ENCODE assay signal across 12 cellular contexts in genomic region chr12:120259418-120260202, GRCh38. TPM values are rescaled to one million over a fixed set of nuclear protein-coding genes. Genes with fewer than 3 reads are reported as not detected.
DNase-seq lines count a peak whose midpoint lies in the region; ATAC-seq and TF ChIP-seq lines count a peak whose summit lies in the region.
"Had no signal": no experiment of that assay in that cellular context is flagged by ENCODE, and none has a peak within 500 bp of the region (broad histone marks: within the 10 kb centered on the region; RNA-seq: fewer than 3 reads in every experiment).

No MANE protein-coding gene starts in this region.

- peak overlapping the region; percentile 6 to 96 (median 92) for H3K27ac Mint-ChIP-seq in CD4-positive, alpha-beta memory T cell
- H3K27ac Mint-ChIP-seq in T-helper 17 cell, result peak overlapping the region; percentile 97

- no peak for TF ChIP-seq POLR2A in sigmoid colon (IDR thresholded peaks at IDR 0.05)

- no peaks in the 10 kb centered on the region for H3K27me3 ChIP-seq in CD4-positive, alpha-beta memory T cell (ENCODE audit: insufficient read depth, low read length)
- H3K27me3 ChIP-seq in sigmoid colon, result no peaks in the 10 kb centered on the region
- H3K27me3 ChIP-seq: tibial artery had no signal

- intact Hi-C loops in CD4-positive, alpha-beta memory T cell (cut with micrococcal nuclease), result no loop called here
- intact Hi-C loops in sigmoid colon (cut with DNase I), result no loop called here

- H3K27ac ChIP-seq in CD4-positive, alpha-beta memory T cell (ENCODE audit: low read depth, low read length), result no peak overlapping the region
- H3K27ac ChIP-seq in sigmoid colon, result peak overlapping the region; percentile 82 to 96 (median 90)

- POLR2A ChIA-PET in CD4-positive, alpha-beta memory T cell (lab: Charles Lee; ENCODE audit: partially characterized antibody), result interaction anchor here (0.8 to 12.5 kb wide), 5 partner anchors 9 to 59 kb away, joined by 4 to 338 read pairs (median 176); partner anchors contain the start of genes RNU4-1, RNU4-2 and RPLP0

- H3K36me3 ChIP-seq in CD4-positive, alpha-beta memory T cell (ENCODE audit: insufficient read depth, low read length), result no peaks in the 10 kb centered on the region
- H3K36me3 ChIP-seq in sigmoid colon, result peaks cover 0 to 14% (median 0%) of the 10 kb centered on the region in 4 donors

- no peak overlapping the region for H3K4me3 ChIP-seq in CD4-positive, alpha-beta memory T cell (ENCODE audit: low read length in 2 of 2)
- H3K4me3 ChIP-seq in sigmoid colon, result no peak overlapping the region
- H3K4me3 ChIP-seq: tibial artery had no signal

- 76 to 95% methylated on average over 8 of the region's 8 CpGs for WGBS in sigmoid colon, 2 donors

- H3K36me3 Mint-ChIP-seq in CD4-positive, alpha-beta memory T cell, result peaks cover 23 to 55% of the 10 kb centered on the region in 2 donors
- H3K36me3 Mint-ChIP-seq in T-helper 17 cell (ENCODE audit: low read depth), result peaks cover 14% of the 10 kb centered on the region

- H3K9me3 ChIP-seq in CD4-positive, alpha-beta memory T cell (ENCODE audit: control insufficient read depth in 1 of 2, low read length in 2 of 2), result no peaks in the 10 kb centered on the region
- H3K9me3 ChIP-seq in T-helper 17 cell (ENCODE audit: control insufficient read depth, low read length, poor library complexity, severe bottlenecking) (no peaks in the 10 kb centered on the region), sigmoid colon (no peaks in the 10 kb centered on the region)
- H3K9me3 ChIP-seq: tibial artery had no signal

- ATAC-seq in T-helper 17 cell (no peak), HG03108 (IDR thresholded peaks at IDR 0.05; ENCODE audit: unreplicated experiment) (no peak)
- ATAC-seq: WTC11 had no signal

- CTCF ChIA-PET in CD4-positive, alpha-beta memory T cell (lab: Charles Lee; ENCODE audit: partially characterized antibody), result interaction anchor here (1.0 to 32.3 kb wide), 4 partner anchors 10 to 58 kb away, joined by 3 to 1075 read pairs (median 99); partner anchors contain the start of gene RPLP0

- H3K4me1 ChIP-seq in CD4-positive, alpha-beta memory T cell (ENCODE audit: insufficient read depth, low read length), result peaks cover 100% of the 10 kb centered on the region
- peaks cover 0 to 100% (median 96%) of the 10 kb centered on the region in 4 donors for H3K4me1 ChIP-seq in sigmoid colon

- H3K4me1 Mint-ChIP-seq in CD4-positive, alpha-beta memory T cell, result peaks cover 59 to 94% (median 79%) of the 10 kb centered on the region in 4 donors
- peaks cover 61% of the 10 kb centered on the region for H3K4me1 Mint-ChIP-seq in T-helper 17 cell

- DNase-seq in CD4-positive, alpha-beta memory T cell, result no peak
- no peak for DNase-seq in T-helper 17 cell
- peak; percentile 82 for DNase-seq in fibroblast of gingiva (ENCODE audit: low read depth)
- peak; percentile 80 for DNase-seq in sigmoid colon
- no peak for DNase-seq in stimulated activated CD4-positive, alpha-beta T cell treated with anti-CD3 and anti-CD28 coated beads, Interleukin-4, amount 100 ng/mL, for 24 hours
- DNase-seq in NCI-H526 (lab: John Stamatoyannopoulos, UW), result no peak
- DNase-seq in activated CD8-positive, alpha-beta memory T cell treated with anti-CD3 and anti-CD28 coated beads, Interleukin-2, amount 50 U/mL, for 4 hours, result no peak
- DNase-seq: DMS79, NCI-H1694 had no signal

- TF ChIP-seq EP300 in sigmoid colon (IDR thresholded peaks at IDR 0.05), result no peak

- peaks cover 0 to 3% (median 0%) of the 10 kb centered on the region in 8 donors for H3K9me3 Mint-ChIP-seq in CD4-positive, alpha-beta memory T cell
- H3K9me3 Mint-ChIP-seq: WTC11 had no signal

- TF ChIP-seq CTCF in sigmoid colon (IDR thresholded peaks at IDR 0.05), result no peak

- no peaks in the 10 kb centered on the region for H3K27me3 Mint-ChIP-seq in CD4-positive, alpha-beta memory T cell
- no peaks in the 10 kb centered on the region for H3K27me3 Mint-ChIP-seq in T-helper 17 cell

- peak overlapping the region; percentile 34 to 94 (median 58) for H3K4me3 Mint-ChIP-seq in CD4-positive, alpha-beta memory T cell
- peak overlapping the region; percentile 55 for H3K4me3 Mint-ChIP-seq in T-helper 17 cell
- H3K4me3 Mint-ChIP-seq: WTC11 had no signal

RNA-seq across cellular contexts. Expression of gene PXN, which starts 5.9 kb away (rescaled TPM):
- total RNA-seq in CD4-positive, alpha-beta memory T cell, result 100 to 1,000 TPM; 108 to 126 TPM
- polyA plus RNA-seq in CD4-positive, alpha-beta memory T cell, result 100 to 1,000 TPM in 1 of 2 donors, 10 to 100 TPM in 1; 81.7 to 115 TPM
- total RNA-seq in T-helper 17 cell (100 to 1,000 TPM; 155 to 190 TPM), sigmoid colon (100 to 1,000 TPM in 1 of 4 donors, 10 to 100 TPM in 3; 41.0 to 127 (median 42.7) TPM)
- 100 to 1,000 TPM in 2 of 3 donors, 10 to 100 TPM in 1; 79.3 to 111 (median 101) TPM for polyA plus RNA-seq in sigmoid colon

RNA-seq across cellular contexts. Expression of gene RNU4-2, which starts 32.1 kb away (rescaled TPM):
- total RNA-seq in CD4-positive, alpha-beta memory T cell, result over 10,000 TPM in 1 of 2 experiments, 1,000 to 10,000 TPM in 1; 8,627 to 11,547 TPM
- polyA plus RNA-seq in CD4-positive, alpha-beta memory T cell, result not detected
- total RNA-seq in T-helper 17 cell (over 10,000 TPM; 12,026 to 15,039 TPM), sigmoid colon (under 1 TPM; under 0.01 TPM)
- not detected for polyA plus RNA-seq in sigmoid colon

RNA-seq across cellular contexts. Expression of gene RNU4-1, which starts 33.4 kb away (rescaled TPM):
- 1,000 to 10,000 TPM in 1 of 2 experiments, 100 to 1,000 TPM in 1; 925 to 1,200 TPM for total RNA-seq in CD4-positive, alpha-beta memory T cell
- polyA plus RNA-seq in CD4-positive, alpha-beta memory T cell, result not detected
- total RNA-seq in T-helper 17 cell (1,000 to 10,000 TPM; 2,168 to 2,286 TPM), sigmoid colon (under 1 TPM in 3 of 4 donors, not detected in 1; under 0.01 TPM)
- not detected for polyA plus RNA-seq in sigmoid colon

RNA-seq across cellular contexts. Expression of gene SIRT4, which starts 42.5 kb away (rescaled TPM):
- total RNA-seq in CD4-positive, alpha-beta memory T cell, result 1 to 10 TPM; 4.9 to 5.9 TPM
- polyA plus RNA-seq in CD4-positive, alpha-beta memory T cell, result 1 to 10 TPM in 1 of 2 donors, under 1 TPM in 1; 0.46 to 2.2 TPM
- total RNA-seq in T-helper 17 cell (1 to 10 TPM in 1 of 2 donors, under 1 TPM in 1; 0.45 to 1.4 TPM), sigmoid colon (1 to 10 TPM; 2.8 to 3.6 (median 3.2) TPM)
- polyA plus RNA-seq in sigmoid colon, result 1 to 10 TPM in 1 of 3 donors, under 1 TPM in 2; 0.69 to 1.2 (median 0.92) TPM

RNA-seq across cellular contexts. Expression of gene RPLP0, which starts 58.7 kb away (rescaled TPM):
- 1,000 to 10,000 TPM; 1,817 to 1,965 TPM for total RNA-seq in CD4-positive, alpha-beta memory T cell
- 1,000 to 10,000 TPM; 1,342 to 2,125 TPM for polyA plus RNA-seq in CD4-positive, alpha-beta memory T cell
- total RNA-seq in T-helper 17 cell (1,000 to 10,000 TPM; 2,187 to 2,381 TPM), sigmoid colon (1,000 to 10,000 TPM; 2,593 to 3,468 (median 2,960) TPM)
- polyA plus RNA-seq in sigmoid colon, result 1,000 to 10,000 TPM; 3,521 to 5,499 (median 3,713) TPM

Comparison
In these comparisons a context has a peak if more than half of its experiments do, and no peak if none do; other contexts are left out.
1. DNase-seq: peak in fibroblast of gingiva (single experiment) and sigmoid colon (single experiment); none in CD4-positive, alpha-beta memory T cell (0 of 5), T-helper 17 cell (0 of 3), stimulated activated CD4-positive, alpha-beta T cell treated with anti-CD3 and anti-CD28 coated beads, Interleukin-4, amount 100 ng/mL, for 24 hours (single experiment), NCI-H526 (0 of 2) and activated CD8-positive, alpha-beta memory T cell treated with anti-CD3 and anti-CD28 coated beads, Interleukin-2, amount 50 U/mL, for 4 hours (single experiment).
2. RNA of gene RNU4-2, which starts 32.1 kb away (total RNA-seq): 12,026 to 15,039 TPM in T-helper 17 cell and 8,627 to 11,547 TPM in CD4-positive, alpha-beta memory T cell; under 0.01 TPM in sigmoid colon; every median in the first group is over 1,000 times any median in the second.
3. RNA of gene RNU4-1, which starts 33.4 kb away (total RNA-seq): 2,168 to 2,286 TPM in T-helper 17 cell and 925 to 1,200 TPM in CD4-positive, alpha-beta memory T cell; under 0.01 TPM in sigmoid colon; every median in the first group is over 100 times any median in the second.